Comparison of ENCODE assay signal across 8 cellular contexts in genomic region chr17:2796164-2797140, GRCh38. TPM values are rescaled to one million over a fixed set of nuclear protein-coding genes. Genes with fewer than 3 reads are reported as not detected.
DNase-seq lines count a peak whose midpoint lies in the region; ATAC-seq and TF ChIP-seq lines count a peak whose summit lies in the region.

RAP1GAP2 (plus strand) TSS chr17:2796438; CDS start chr17:2796528, 90 bp downstream.

- H3K36me3 ChIP-seq in HCT116 (ENCODE audit: control insufficient read depth in 1 of 2, insufficient read depth in 2 of 2, low read length in 2 of 2) (no peaks in the 10 kb centered on the region), MG63 (no peaks in the 10 kb centered on the region)

- H3K27ac Mint-ChIP-seq in activated CD4-positive, alpha-beta T cell treated with anti-CD3 and anti-CD28 coated beads for 36 hours: peak within 1 kb of the TSS; percentile 12
- H3K27ac Mint-ChIP-seq in nephron progenitor cell: no peak within 1 kb of the TSS

- no peaks in the 10 kb centered on the region for H3K27me3 ChIP-seq in HCT116 (ENCODE audit: insufficient read depth, low read length)
- H3K27me3 ChIP-seq in MG63: no peaks in the 10 kb centered on the region

- TF ChIP-seq CTCF in HCT116 (IDR thresholded peaks at IDR 0.05 in 2 of 3, conservative IDR thresholded peaks at IDR 0.05 in 1 of 3; ENCODE audit: borderline replicate concordance in 1 of 3, insufficient read depth in 1 of 3, low read depth in 2 of 3, low read length in 2 of 3) (no peak), nephron progenitor cell (IDR thresholded peaks at IDR 0.05) (no peak)

- POLR2A ChIA-PET in HCT116 (lab: Charles Lee): no interaction called here
- POLR2A ChIA-PET in activated CD4-positive, alpha-beta T cell treated with anti-CD3 and anti-CD28 coated beads for 36 hours (lab: Charles Lee): interaction anchor here (1.2 to 1.8 kb wide), 2 partner anchors 14 to 18 kb away, joined by 3 to 6 read pairs; no protein-coding TSS in a partner anchor

- H3K9ac ChIP-seq in HCT116 (ENCODE audit: low read length): no peak within 1 kb of the TSS

- no peak for DNase-seq in HCT116 (ENCODE audit: low read depth, low spot score)
- peak; percentile 72 for DNase-seq in activated CD4-positive, alpha-beta T cell treated with anti-CD3 and anti-CD28 coated beads for 36 hours
- DNase-seq in effector CD8-positive, alpha-beta T cell (lab: John Stamatoyannopoulos, UW): peak; percentile 31
- peak; percentile 92 for DNase-seq in posterior vena cava (ENCODE audit: low spot score)
- no peak for DNase-seq in nephron progenitor cell
- DNase-seq in MG63: no peak

- TF ChIP-seq POLR2A in HCT116 (IDR thresholded peaks at IDR 0.05; ENCODE audit: borderline replicate concordance, extremely low read depth, insufficient read depth, insufficient read length): no peak

- peaks cover 70% of the 10 kb centered on the region for H3K4me1 Mint-ChIP-seq in activated CD4-positive, alpha-beta T cell treated with anti-CD3 and anti-CD28 coated beads for 36 hours
- peaks cover 40% of the 10 kb centered on the region for H3K4me1 Mint-ChIP-seq in nephron progenitor cell

- H3K27me3 Mint-ChIP-seq in activated CD4-positive, alpha-beta T cell treated with anti-CD3 and anti-CD28 coated beads for 36 hours: peaks cover 16% of the 10 kb centered on the region
- peaks cover 27% of the 10 kb centered on the region for H3K27me3 Mint-ChIP-seq in nephron progenitor cell (ENCODE audit: low read depth, poor library complexity)

- no peak within 1 kb of the TSS for H3K4me2 ChIP-seq in HCT116 (ENCODE audit: low read length)

- peak within 1 kb of the TSS; percentile 50 for H3K4me3 Mint-ChIP-seq in activated CD4-positive, alpha-beta T cell treated with anti-CD3 and anti-CD28 coated beads for 36 hours
- H3K4me3 Mint-ChIP-seq in nephron progenitor cell: no peak within 1 kb of the TSS

- no peaks in the 10 kb centered on the region for H3K9me2 ChIP-seq in HCT116 (ENCODE audit: insufficient read depth)

- H3K36me3 Mint-ChIP-seq in activated CD4-positive, alpha-beta T cell treated with anti-CD3 and anti-CD28 coated beads for 36 hours (ENCODE audit: low read depth): peaks cover 6% of the 10 kb centered on the region
- no peaks in the 10 kb centered on the region for H3K36me3 Mint-ChIP-seq in nephron progenitor cell (ENCODE audit: low read depth)

- H3K9me3 ChIP-seq in HCT116 (ENCODE audit: control insufficient read depth in 1 of 2, insufficient read depth in 1 of 2, low read depth in 1 of 2, low read length in 2 of 2) (no peaks in the 10 kb centered on the region), MG63 (no peaks in the 10 kb centered on the region)

- no peak for TF ChIP-seq RAD21 in HCT116 (IDR thresholded peaks at IDR 0.05; ENCODE audit: low read depth)

- intact Hi-C loops in HCT116 (cut with micrococcal nuclease) (no loop called here), posterior vena cava (cut with DNase I) (no loop called here)
- intact Hi-C loops in activated CD4-positive, alpha-beta T cell treated with anti-CD3 and anti-CD28 coated beads for 36 hours (cut with DNase I, micrococcal nuclease): loop anchor here in 1 of 2 experiments (1.0 kb wide), 1 partner anchor 18 kb away; no protein-coding TSS in a partner anchor

- no peaks in the 10 kb centered on the region for H4K20me1 ChIP-seq in HCT116 (ENCODE audit: insufficient read depth)

- no peak within 1 kb of the TSS for H3K27ac ChIP-seq in HCT116 (ENCODE audit: low read depth, low read length)

- H3K4me1 ChIP-seq in HCT116 (ENCODE audit: control insufficient read depth in 1 of 2, insufficient read depth in 2 of 2, low read length in 2 of 2): no peaks in the 10 kb centered on the region

- RAD21 ChIA-PET in HCT116 (lab: Charles Lee; ENCODE audit: low non-redundant PET in 1 of 2, low total read pairs in 2 of 2, uncharacterized antibody in 2 of 2, unreplicated experiment in 2 of 2): no interaction called here

- no peak; the same call in 1 of the 2 replicates for ATAC-seq in HCT116
- ATAC-seq in activated CD4-positive, alpha-beta T cell treated with anti-CD3 and anti-CD28 coated beads for 36 hours: peak; percentile 79
- ATAC-seq in HG02642 (IDR thresholded peaks at IDR 0.05; ENCODE audit: poor library complexity, unreplicated experiment): no peak
- no peak for ATAC-seq in GM21825 (IDR thresholded peaks at IDR 0.05; ENCODE audit: unreplicated experiment)

- no peak within 1 kb of the TSS for H2AFZ ChIP-seq in HCT116 (ENCODE audit: low read depth, low read length, poor library complexity, severe bottlenecking)

- no peak within 1 kb of the TSS for H3K4me3 ChIP-seq in HCT116 (replicated peaks in 1 of 2; ENCODE audit: low read depth in 1 of 2, low read length in 2 of 2)
- no peak within 1 kb of the TSS for H3K4me3 ChIP-seq in MG63

- no TSS peak for BruUV-seq in HCT116 (replicated peaks; lab: Mats Ljungman, UMichigan)

- CTCF ChIA-PET in HCT116 (lab: Charles Lee): no interaction called here
- CTCF ChIA-PET in activated CD4-positive, alpha-beta T cell treated with anti-CD3 and anti-CD28 coated beads for 36 hours (lab: Charles Lee): interaction anchor here (0.6 to 1.0 kb wide), 5 partner anchors 10 to 86 kb away, joined by 3 to 5 read pairs (median 4); no protein-coding TSS in a partner anchor

- no peaks in the 10 kb centered on the region for H3K79me2 ChIP-seq in HCT116 (ENCODE audit: insufficient read depth, low read length)

- no peaks in the 10 kb centered on the region for H3K9me3 Mint-ChIP-seq in activated CD4-positive, alpha-beta T cell treated with anti-CD3 and anti-CD28 coated beads for 36 hours (ENCODE audit: low read depth)
- H3K9me3 Mint-ChIP-seq in nephron progenitor cell: no peaks in the 10 kb centered on the region

TF ChIP-seq in HCT116, 20 proteins besides CTCF, POLR2A, EP300 and RAD21:
- no peak for TF ChIP-seq EZH2phosphoT487 (IDR thresholded peaks at IDR 0.05; ENCODE audit: borderline replicate concordance)
- TF ChIP-seq TCF7L2 (IDR thresholded peaks at IDR 0.05; ENCODE audit: borderline replicate concordance, extremely low read depth, insufficient read depth, insufficient read length): no peak
- TF ChIP-seq CBX3 (IDR thresholded peaks at IDR 0.05; ENCODE audit: low read depth): no peak
- TF ChIP-seq EZH2 (IDR thresholded peaks at IDR 0.05): no peak
- TF ChIP-seq ATF3 (IDR thresholded peaks at IDR 0.05): no peak
- no peak for TF ChIP-seq YY1 (IDR thresholded peaks at IDR 0.05; ENCODE audit: extremely low read depth, insufficient replicate concordance, low read depth, low read length)
- no peak for TF ChIP-seq SP1 (IDR thresholded peaks at IDR 0.05; ENCODE audit: low read depth)
- TF ChIP-seq FOSL1 (IDR thresholded peaks at IDR 0.05; ENCODE audit: low read depth): no peak
- TF ChIP-seq MAX (IDR thresholded peaks at IDR 0.05): no peak
- no peak for TF ChIP-seq SIN3A (IDR thresholded peaks at IDR 0.05; ENCODE audit: low read depth)
- TF ChIP-seq ZNF274 (IDR thresholded peaks at IDR 0.05; ENCODE audit: low read depth, low read length): no peak
TF ChIP-seq in HCT116: peak in this region for 0.

RNA-seq across cellular contexts. Expression of gene RAP1GAP2, which starts in this region (rescaled TPM):
- total RNA-seq in HCT116 (2021; ENCODE audit: unreplicated experiment): 54.6 TPM
- 27.3 and 31.0 TPM in 2 replicates for polyA plus RNA-seq in HCT116 (2012)
- total RNA-seq in activated CD4-positive, alpha-beta T cell treated with anti-CD3 and anti-CD28 coated beads for 36 hours: under 1 TPM; 0.64 to 0.86 TPM
- 1 to 10 TPM; 3.6 to 6.0 TPM for total RNA-seq in posterior vena cava
- 4.1 and 4.4 TPM in 2 replicates for total RNA-seq in MG63 (2014; rRNA removed; shearing (Covaris generic); ENCODE audit: low replicate concordance)

Comparison
In these comparisons a context has a peak if more than half of its experiments do, and no peak if none do; other contexts are left out.
1. Peak in DNase-seq and ATAC-seq in activated CD4-positive, alpha-beta T cell treated with anti-CD3 and anti-CD28 coated beads for 36 hours; RNA of the gene not detected or under 1 TPM.
2. DNase-seq: peak in effector CD8-positive, alpha-beta T cell (single experiment) and posterior vena cava (single experiment); none in HCT116 (single experiment), nephron progenitor cell (single experiment) and MG63 (single experiment).